ENCODE assay signal across 26 cellular contexts in genomic region chrX:70672326-70672725, GRCh38.
A peak's percentile ranks its signal among the peaks of the same experiment; 100 is the strongest.
DNase-seq lines count a peak whose midpoint lies in the region; ATAC-seq, FAIRE-seq and TF ChIP-seq lines count a peak whose summit lies in the region.
"Had no signal": no experiment of that assay in that cellular context is flagged by ENCODE, and none has a peak within 500 bp of the region (broad histone marks: within the 10 kb centered on the region; RNA-seq: fewer than 3 reads in every experiment).

No MANE protein-coding gene starts in this region.

- H3K4me3 ChIP-seq in kidney (ENCODE audit: low read length in 2 of 2) (no peak overlapping the region), dorsolateral prefrontal cortex (no peak overlapping the region)
- H3K4me3 ChIP-seq: BLaER1, GM12878 had no signal

- DNase-seq in activated CD4-positive, alpha-beta T cell treated with anti-CD3 and anti-CD28 coated beads for 36 hours, result no peak
- DNase-seq in activated CD4-positive, alpha-beta T cell treated with anti-CD3 and anti-CD28 coated beads, Interleukin-2, amount 50 U/mL, for 1 hour, result no peak
- no peak for DNase-seq in activated naive CD4-positive, alpha-beta T cell treated with anti-CD3 and anti-CD28 coated beads, Interleukin-2, amount 50 U/mL, for 72 hours (ENCODE audit: low spot score in 2 of 2)
- no peak for DNase-seq in activated naive CD4-positive, alpha-beta T cell treated with Interleukin-2 at 50 U/mL for 16 hours
- no peak for DNase-seq in kidney
- DNase-seq in DMS153 treated with DMSO at 0.1 percent for 48 hours (lab: John Stamatoyannopoulos, UW; ENCODE audit: unreplicated experiment), result no peak
- DNase-seq in HFFc6, result no peak
- no peak for DNase-seq in dorsolateral prefrontal cortex
- DNase-seq: ACHN; Caco-2; CD4-positive, alpha-beta T cell; DMS 273 treated with DMSO at 0.1 percent for 48 hours; DND-41; H9; KBM-7; MM.1S; NCI-H1048; NCI-H1417 treated with DMSO at 0.1 percent for 48 hours; NCI-H187; NCI-H446; NCI-H526; OCI-M1 had no signal

- no peak overlapping the region for H3K9ac ChIP-seq in kidney (ENCODE audit: low read length in 2 of 2)
- H3K9ac ChIP-seq: BLaER1 had no signal

- no peaks in the 10 kb centered on the region for H3K27me3 Mint-ChIP-seq in activated CD4-positive, alpha-beta T cell treated with anti-CD3 and anti-CD28 coated beads for 36 hours
- peaks cover 3% of the 10 kb centered on the region; the same call in 1 of the 2 replicates for H3K27me3 Mint-ChIP-seq in HFFc6 (ENCODE audit: insufficient read depth)

- TF ChIP-seq CTCF in kidney (IDR thresholded peaks at IDR 0.05; ENCODE audit: borderline replicate concordance, extremely low read depth, insufficient read depth), result no peak
- TF ChIP-seq CTCF in HFFc6 (IDR thresholded peaks at IDR 0.05), result no peak
- TF ChIP-seq CTCF in dorsolateral prefrontal cortex (IDR thresholded peaks at IDR 0.05 in 54 of 56, conservative IDR thresholded peaks at IDR 0.05 in 2 of 56; ENCODE audit: low read depth in 1 of 56, partially characterized antibody in 56 of 56), result no peak

- CTCF ChIA-PET in activated CD4-positive, alpha-beta T cell treated with anti-CD3 and anti-CD28 coated beads for 36 hours (lab: Charles Lee), result no interaction called here

- H3K36me3 Mint-ChIP-seq in activated CD4-positive, alpha-beta T cell treated with anti-CD3 and anti-CD28 coated beads for 36 hours (ENCODE audit: low read depth), result peaks cover 2% of the 10 kb centered on the region
- peaks cover 0 to 7% of the 10 kb centered on the region in 2 donors for H3K36me3 Mint-ChIP-seq in activated naive CD4-positive, alpha-beta T cell treated with anti-CD3 and anti-CD28 coated beads, Interleukin-2, amount 50 U/mL, for 72 hours
- no peaks in the 10 kb centered on the region for H3K36me3 Mint-ChIP-seq in HFFc6 (ENCODE audit: low read depth)

- H3K27me3 ChIP-seq in dorsolateral prefrontal cortex, result peaks cover 0 to 34% (median 6%) of the 10 kb centered on the region in 45 donors

- H3K9me3 ChIP-seq in kidney (ENCODE audit: control insufficient read depth in 1 of 2, low read length in 2 of 2), result no peaks in the 10 kb centered on the region
- H3K9me3 ChIP-seq: BLaER1, Caco-2 had no signal

- peaks cover 21% of the 10 kb centered on the region for H3K4me1 Mint-ChIP-seq in activated CD4-positive, alpha-beta T cell treated with anti-CD3 and anti-CD28 coated beads for 36 hours
- no peaks in the 10 kb centered on the region for H3K4me1 Mint-ChIP-seq in HFFc6 (ENCODE audit: low read depth)
- H3K4me1 Mint-ChIP-seq: H9 had no signal

- intact Hi-C loops in activated CD4-positive, alpha-beta T cell treated with anti-CD3 and anti-CD28 coated beads for 36 hours (cut with DNase I, micrococcal nuclease), result loop anchor here in 1 of 2 experiments (5.0 kb wide), 1 partner anchor 80 kb away; no protein-coding TSS in a partner anchor
- intact Hi-C loops in kidney (cut with DNase I) (no loop called here), dorsolateral prefrontal cortex (cut with DNase I) (no loop called here)

- no peaks in the 10 kb centered on the region for H3K9me3 Mint-ChIP-seq in activated CD4-positive, alpha-beta T cell treated with anti-CD3 and anti-CD28 coated beads for 36 hours (ENCODE audit: low read depth)
- no peaks in the 10 kb centered on the region for H3K9me3 Mint-ChIP-seq in activated naive CD4-positive, alpha-beta T cell treated with anti-CD3 and anti-CD28 coated beads, Interleukin-2, amount 50 U/mL, for 72 hours
- H3K9me3 Mint-ChIP-seq in HFFc6, result no peaks in the 10 kb centered on the region
- H3K9me3 Mint-ChIP-seq: CD4-positive, alpha-beta T cell had no signal

- POLR2A ChIA-PET in activated CD4-positive, alpha-beta T cell treated with anti-CD3 and anti-CD28 coated beads for 36 hours (lab: Charles Lee), result no interaction called here

- H3K27ac Mint-ChIP-seq in activated CD4-positive, alpha-beta T cell treated with anti-CD3 and anti-CD28 coated beads for 36 hours, result no peak overlapping the region
- no peak overlapping the region for H3K27ac Mint-ChIP-seq in activated naive CD4-positive, alpha-beta T cell treated with anti-CD3 and anti-CD28 coated beads, Interleukin-2, amount 50 U/mL, for 72 hours
- no peak overlapping the region for H3K27ac Mint-ChIP-seq in HFFc6
- H3K27ac Mint-ChIP-seq: CD4-positive, alpha-beta T cell; H9 had no signal

- FAIRE-seq in kidney (lab: Jason Lieb, UNC), result peak; percentile 13
- FAIRE-seq: RCC 7860 had no signal

- peak; percentile 51 for ATAC-seq in activated CD4-positive, alpha-beta T cell treated with anti-CD3 and anti-CD28 coated beads for 36 hours
- ATAC-seq in activated naive CD4-positive, alpha-beta T cell treated with anti-CD3 and anti-CD28 coated beads, Interleukin-2, amount 50 U/mL, for 72 hours, result peak; percentile 36 to 59
- ATAC-seq: GM12878 had no signal

- H3K4me1 ChIP-seq in kidney (ENCODE audit: control insufficient read depth in 1 of 2, insufficient read depth in 1 of 2, low read depth in 1 of 2, low read length in 2 of 2), result no peaks in the 10 kb centered on the region
- H3K4me1 ChIP-seq: BLaER1 had no signal

- no peak overlapping the region for H3K4me3 Mint-ChIP-seq in activated CD4-positive, alpha-beta T cell treated with anti-CD3 and anti-CD28 coated beads for 36 hours
- no peak overlapping the region for H3K4me3 Mint-ChIP-seq in HFFc6
- H3K4me3 Mint-ChIP-seq: CD4-positive, alpha-beta T cell; H9 had no signal

- no peaks in the 10 kb centered on the region for H3K36me3 ChIP-seq in kidney (ENCODE audit: control insufficient read depth in 1 of 2, insufficient read depth in 2 of 2, low read length in 2 of 2)
- H3K36me3 ChIP-seq: BLaER1 had no signal

- no peak overlapping the region for H3K27ac ChIP-seq in kidney (ENCODE audit: low read depth in 2 of 2, low read length in 2 of 2)
- H3K27ac ChIP-seq in dorsolateral prefrontal cortex, result no peak overlapping the region
- H3K27ac ChIP-seq: 22Rv1, BLaER1 had no signal
